In the genomic region with DNA sequence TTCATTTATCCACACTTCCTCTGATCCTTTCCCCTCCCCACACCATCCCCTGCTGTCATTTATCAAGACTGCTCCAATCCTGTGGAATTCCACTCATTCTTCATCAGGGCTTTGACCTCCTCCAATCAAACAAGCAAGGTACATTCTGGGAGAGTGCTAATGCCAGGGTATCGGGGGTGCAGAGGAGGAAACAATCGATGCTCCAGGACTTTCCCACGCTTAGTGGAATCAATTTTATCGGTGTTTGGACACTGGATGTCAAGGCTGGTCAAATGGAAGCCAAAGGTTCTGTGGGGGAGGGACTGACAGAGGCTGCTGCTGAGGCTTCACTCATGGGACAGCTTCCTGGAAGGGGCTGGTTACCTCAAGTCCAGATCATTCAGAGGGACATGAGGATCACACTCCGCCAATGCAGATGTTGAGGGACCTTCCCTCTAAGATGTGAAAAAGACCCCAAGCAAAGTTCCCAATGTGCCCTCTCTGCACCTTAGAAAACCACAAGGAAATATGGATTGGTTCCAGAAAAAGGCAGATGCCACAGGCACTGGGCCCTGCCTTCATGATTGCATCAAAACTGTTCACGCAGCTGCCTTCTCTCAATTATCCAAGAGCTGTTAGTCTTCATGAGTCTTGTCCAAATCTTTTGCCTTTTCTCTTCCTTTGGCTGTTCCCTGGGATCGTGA, we compare ENCODE assay signal across 26 cellular contexts. TPM values are rescaled to one million over a fixed set of nuclear protein-coding genes. Genes with fewer than 3 reads are reported as not detected.
"Had no signal": no experiment of that assay in that cellular context is flagged by ENCODE, and none has a peak within 500 bp of the region (broad histone marks: within the 10 kb centered on the region; RNA-seq: fewer than 3 reads in every experiment).

No MANE protein-coding gene starts in this region.

- H3K4me1 ChIP-seq: adrenal gland had no signal

- H3K9me3 ChIP-seq: adrenal gland, MG63 had no signal

- H3K4me3 Mint-ChIP-seq: activated CD4-positive, alpha-beta memory T cell treated with anti-CD3 and anti-CD28 coated beads for 36 hours; activated CD4-positive, alpha-beta T cell treated with anti-CD3 and anti-CD28 coated beads, Interleukin-2, amount 10 ng/mL, durations not matched to agents 7 days and 5 days; activated naive CD4-positive, alpha-beta T cell treated with anti-CD3 and anti-CD28 coated beads, Interleukin-2, amount 10 ng/mL, durations not matched to agents 7 days and 5 days; activated naive CD8-positive, alpha-beta T cell treated with anti-CD3 and anti-CD28 coated beads for 36 hours; activated T-cell treated with anti-CD3 and anti-CD28 coated beads, Interleukin-2, amount 50 U/mL, for 4 hours; central memory CD8-positive, alpha-beta T cell; T-helper 17 cell; WTC11 had no signal

- H3K36me3 Mint-ChIP-seq: activated naive CD4-positive, alpha-beta T cell treated with anti-CD3 and anti-CD28 coated beads, Interleukin-2, amount 10 ng/mL, durations not matched to agents 7 days and 5 days; activated naive CD8-positive, alpha-beta T cell treated with anti-CD3 and anti-CD28 coated beads for 36 hours; WTC11 had no signal

- H3K27me3 Mint-ChIP-seq: activated CD4-positive, alpha-beta memory T cell treated with anti-CD3 and anti-CD28 coated beads for 36 hours; activated CD4-positive, alpha-beta T cell treated with anti-CD3 and anti-CD28 coated beads, Interleukin-2, amount 10 ng/mL, durations not matched to agents 7 days and 5 days; activated naive CD4-positive, alpha-beta T cell treated with anti-CD3 and anti-CD28 coated beads, Interleukin-2, amount 10 ng/mL, durations not matched to agents 7 days and 5 days; activated naive CD8-positive, alpha-beta T cell treated with anti-CD3 and anti-CD28 coated beads for 36 hours; central memory CD8-positive, alpha-beta T cell; T-helper 17 cell had no signal

- H3K27me3 ChIP-seq: adrenal gland had no signal

- ATAC-seq: activated T-cell treated with anti-CD3 and anti-CD28 coated beads, Interleukin-2, amount 50 U/mL, for 4 hours; T-helper 17 cell; WTC11 had no signal

- H3K36me3 ChIP-seq: adrenal gland, MG63 had no signal

- H3K4me3 ChIP-seq: adrenal gland, MG63 had no signal

- DNase-seq: activated CD4-positive, alpha-beta memory T cell treated with anti-CD3 and anti-CD28 coated beads for 36 hours; activated CD4-positive, alpha-beta T cell treated with anti-CD3 and anti-CD28 coated beads for 1 hour; activated CD4-positive, alpha-beta T cell treated with anti-CD3 and anti-CD28 coated beads, Interleukin-2, amount 10 ng/mL, durations not matched to agents 7 days and 5 days; activated CD8-positive, alpha-beta memory T cell treated with anti-CD3 and anti-CD28 coated beads for 24 hours; activated gamma-delta T cell treated with Interleukin-2 at 50 U/mL for 16 hours; activated naive CD4-positive, alpha-beta T cell treated with anti-CD3 and anti-CD28 coated beads, Interleukin-2, amount 10 ng/mL, durations not matched to agents 7 days and 5 days; activated naive CD8-positive, alpha-beta T cell treated with anti-CD3 and anti-CD28 coated beads for 36 hours; activated T-cell treated with anti-CD3 and anti-CD28 coated beads, Interleukin-2, amount 50 U/mL, for 4 hours; adrenal gland; anterior cingulate cortex; MG63; MV-4-11; NCI-H1092 treated with DMSO at 0.1 percent for 48 hours; NCI-H1417 treated with DMSO at 0.1 percent for 48 hours; NCI-H187 treated with DMSO at 0.1 percent for 48 hours; NCI-H2081 treated with DMSO at 0.1 percent for 48 hours; NCI-H446 treated with DMSO at 0.1 percent for 48 hours; NCI-H524 treated with DMSO at 0.1 percent for 48 hours; NCI-H748 treated with DMSO at 0.1 percent for 48 hours; SIG-M5; T-helper 17 cell; T-helper 9 cell had no signal

- H3K27ac Mint-ChIP-seq: activated CD4-positive, alpha-beta memory T cell treated with anti-CD3 and anti-CD28 coated beads for 36 hours; activated CD4-positive, alpha-beta T cell treated with anti-CD3 and anti-CD28 coated beads, Interleukin-2, amount 10 ng/mL, durations not matched to agents 7 days and 5 days; activated naive CD4-positive, alpha-beta T cell treated with anti-CD3 and anti-CD28 coated beads, Interleukin-2, amount 10 ng/mL, durations not matched to agents 7 days and 5 days; activated naive CD8-positive, alpha-beta T cell treated with anti-CD3 and anti-CD28 coated beads for 36 hours; activated T-helper 2 cell treated with anti-CD3 and anti-CD28 coated beads, Interferon-gamma antibody, Interleukin-2, Interleukin-4, amounts not matched to agents 10 μg/mL and 5 μg/mL and 100 μg/mL, durations not matched to agents 14 hours and 24 hours and 36 hours; T-helper 17 cell; WTC11 had no signal

- H3K27ac ChIP-seq: adrenal gland had no signal

- H3K4me1 Mint-ChIP-seq: activated naive CD8-positive, alpha-beta T cell treated with anti-CD3 and anti-CD28 coated beads for 36 hours; central memory CD8-positive, alpha-beta T cell; T-helper 17 cell; WTC11 had no signal

RNA-seq across cellular contexts. Expression of a gene that starts 44.7 kb away (rescaled TPM):
- total RNA-seq: activated CD4-positive, alpha-beta memory T cell treated with anti-CD3 and anti-CD28 coated beads for 36 hours; activated CD4-positive, alpha-beta T cell treated with anti-CD3 and anti-CD28 coated beads, Interleukin-2, amount 10 ng/mL, durations not matched to agents 7 days and 5 days; activated naive CD8-positive, alpha-beta T cell treated with anti-CD3 and anti-CD28 coated beads for 36 hours; activated T-helper 2 cell treated with anti-CD3 and anti-CD28 coated beads, Interferon-gamma antibody, Interleukin-2, Interleukin-4, amounts not matched to agents 10 μg/mL and 5 μg/mL and 100 μg/mL, durations not matched to agents 14 hours and 24 hours and 36 hours; OCI-LY7; T-helper 17 cell had no signal
